In the genomic region with DNA sequence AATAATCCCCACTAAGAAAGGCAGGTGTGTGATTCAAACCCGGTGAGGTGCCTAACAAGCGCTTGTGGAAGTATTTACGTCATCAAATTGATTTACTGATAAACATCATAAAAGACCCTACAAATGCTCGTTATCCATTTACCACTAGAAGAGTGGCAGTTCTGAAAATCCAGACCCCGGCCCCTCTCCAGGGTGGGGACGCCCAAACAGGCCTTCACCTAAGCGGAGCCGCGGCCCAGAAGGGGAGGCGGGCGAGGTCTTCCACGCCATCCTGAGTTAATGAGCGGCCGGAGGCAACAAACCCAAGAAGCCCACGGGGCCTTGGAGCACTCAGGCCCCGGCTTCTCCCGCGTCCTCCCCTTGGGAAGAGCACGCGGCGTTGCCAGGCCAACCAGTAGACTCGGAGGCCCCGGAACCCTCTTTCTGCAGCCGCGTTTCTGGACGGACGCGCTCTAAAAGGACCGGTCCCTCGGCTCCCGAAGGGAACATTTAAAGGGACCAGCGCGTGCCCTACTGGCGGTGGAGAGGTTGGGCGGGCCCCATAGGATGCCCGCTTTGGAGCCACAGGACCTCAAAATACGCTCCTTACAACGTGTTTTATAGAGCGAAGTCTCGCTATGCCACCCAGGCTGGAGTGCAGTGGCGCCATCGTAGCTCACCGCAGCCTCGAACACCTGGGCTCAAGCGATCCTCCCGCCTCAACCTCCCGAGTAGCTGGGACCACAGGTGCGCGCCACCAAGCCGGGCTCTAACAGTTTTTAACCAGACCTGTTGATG, we compare ENCODE assay signal across 8 cellular contexts. TPM values are rescaled to one million over a fixed set of nuclear protein-coding genes. Genes with fewer than 3 reads are reported as not detected.
DNase-seq lines count a peak whose midpoint lies in the region; ATAC-seq, FAIRE-seq and TF ChIP-seq lines count a peak whose summit lies in the region.

No MANE protein-coding gene starts in this region.

- H3K36me3 ChIP-seq in neuron (ENCODE audit: insufficient read depth, low read length) (peaks cover 34% of the 10 kb centered on the region), suprapubic skin (peaks cover 6% of the 10 kb centered on the region)

- DNase-seq in A549 (ENCODE audit: low read depth in 1 of 2, low spot score in 1 of 2) (peak; percentile 91), NCI-H748 treated with DMSO at 0.1 percent for 48 hours (lab: John Stamatoyannopoulos, UW) (peak; percentile 88), glutamatergic neuron (peak; percentile 92), suprapubic skin (ENCODE audit: low spot score in 2 of 2) (peak; percentile 85 to 90)
- peak; percentile 66 for DNase-seq in activated naive CD8-positive, alpha-beta T cell treated with anti-CD3 and anti-CD28 coated beads, Interleukin-2, amount 10 ng/mL, durations not matched to agents 7 days and 5 days

- peaks cover 48% of the 10 kb centered on the region for H3K27me3 Mint-ChIP-seq in activated naive CD8-positive, alpha-beta T cell treated with anti-CD3 and anti-CD28 coated beads, Interleukin-2, amount 10 ng/mL, durations not matched to agents 7 days and 5 days
- H3K27me3 Mint-ChIP-seq in glutamatergic neuron (ENCODE audit: unreplicated experiment) = peaks cover 12% of the 10 kb centered on the region

- H3K27me3 ChIP-seq in neuron (ENCODE audit: insufficient read depth, low read length) (no peaks in the 10 kb centered on the region), suprapubic skin (no peaks in the 10 kb centered on the region)

- ATAC-seq in A549 (peak; percentile 75 to 93), GM19397 (IDR thresholded peaks at IDR 0.05; ENCODE audit: unreplicated experiment) (peak; percentile 48), HG03025 (IDR thresholded peaks at IDR 0.05; ENCODE audit: low FRiP score, unreplicated experiment) (no peak)
- ATAC-seq in activated naive CD8-positive, alpha-beta T cell treated with anti-CD3 and anti-CD28 coated beads, Interleukin-2, amount 10 ng/mL, durations not matched to agents 7 days and 5 days (ENCODE audit: low read depth) = peak; percentile 35

- H3K9me3 ChIP-seq in A549 (no peaks in the 10 kb centered on the region), neuron (ENCODE audit: low read length) (peaks cover 3% of the 10 kb centered on the region), suprapubic skin (no peaks in the 10 kb centered on the region)

- 15% methylated on average over 40 of the region's 50 CpGs for WGBS in A549 (ENCODE audit: missing lambda C conversion rate)
- WGBS in suprapubic skin = 21% methylated on average over 15 of the region's 50 CpGs

- no peak for TF ChIP-seq EP300 in A549 (IDR thresholded peaks at IDR 0.05)
- TF ChIP-seq EP300 in suprapubic skin (IDR thresholded peaks at IDR 0.05) = no peak

- no peak overlapping the region for H2AFZ ChIP-seq in neuron (ENCODE audit: low read depth, low read length)

- H3K4me1 Mint-ChIP-seq in activated naive CD8-positive, alpha-beta T cell treated with anti-CD3 and anti-CD28 coated beads, Interleukin-2, amount 10 ng/mL, durations not matched to agents 7 days and 5 days = peaks cover 9% of the 10 kb centered on the region
- H3K4me1 Mint-ChIP-seq in glutamatergic neuron (ENCODE audit: low read depth, unreplicated experiment) = peaks cover 13% of the 10 kb centered on the region

- POLR2A ChIA-PET in A549 (lab: Yijun Ruan, JAX) = no interaction called here
- POLR2A ChIA-PET in activated naive CD8-positive, alpha-beta T cell treated with anti-CD3 and anti-CD28 coated beads, Interleukin-2, amount 10 ng/mL, durations not matched to agents 7 days and 5 days (lab: Charles Lee) = interaction anchor here (1.1 kb wide), 1 partner anchor 9 kb away, joined by 3 read pairs; no protein-coding TSS in a partner anchor

- CTCF ChIA-PET in A549 (lab: Yijun Ruan, JAX) = interaction anchor here (0.9 to 1.8 kb wide), 6 partner anchors 9 to 362 kb away, joined by 3 to 4 read pairs (median 3); no protein-coding TSS in a partner anchor

- H3K4me2 ChIP-seq in A549 = peak overlapping the region; percentile 90

- no peak; the same call in none of the 2 replicates for TF ChIP-seq POLR2A in A549 (IDR thresholded peaks at IDR 0.05; ENCODE audit: low read length)
- TF ChIP-seq POLR2A in suprapubic skin (IDR thresholded peaks at IDR 0.05) = no peak

- peak overlapping the region; percentile 63 for H3K4me3 ChIP-seq in A549
- peak overlapping the region; percentile 99 for H3K4me3 ChIP-seq in neuron (ENCODE audit: low read length)
- H3K4me3 ChIP-seq in suprapubic skin = peak overlapping the region; percentile 59

- H3K36me3 Mint-ChIP-seq in activated naive CD8-positive, alpha-beta T cell treated with anti-CD3 and anti-CD28 coated beads, Interleukin-2, amount 10 ng/mL, durations not matched to agents 7 days and 5 days = no peaks in the 10 kb centered on the region
- peaks cover 8% of the 10 kb centered on the region for H3K36me3 Mint-ChIP-seq in glutamatergic neuron (ENCODE audit: unreplicated experiment)

- TF ChIP-seq RAD21 in A549 (conservative IDR thresholded peaks at IDR 0.05 in 1 of 2, IDR thresholded peaks at IDR 0.05 in 1 of 2) = peak; percentile 43 to 55; a peak in 4 of 5 replicates

- peak overlapping the region; percentile 72 for H3K4me3 Mint-ChIP-seq in activated naive CD8-positive, alpha-beta T cell treated with anti-CD3 and anti-CD28 coated beads, Interleukin-2, amount 10 ng/mL, durations not matched to agents 7 days and 5 days
- H3K4me3 Mint-ChIP-seq in glutamatergic neuron (ENCODE audit: unreplicated experiment) = peak overlapping the region; percentile 98

- peak overlapping the region; percentile 86 to 91 for H3K27ac ChIP-seq in A549
- peak overlapping the region; percentile 60 for H3K27ac ChIP-seq in suprapubic skin

- peaks cover 32% of the 10 kb centered on the region for H3K4me1 ChIP-seq in A549
- H3K4me1 ChIP-seq in neuron (ENCODE audit: insufficient read depth, low read length) = peaks cover 24% of the 10 kb centered on the region
- H3K4me1 ChIP-seq in suprapubic skin = peaks cover 45% of the 10 kb centered on the region

- peak; percentile 22; the same call in 1 of the 3 replicates for TF ChIP-seq CTCF in A549 (IDR thresholded peaks at IDR 0.05)
- TF ChIP-seq CTCF in glutamatergic neuron (IDR thresholded peaks at IDR 0.05; ENCODE audit: partially characterized antibody, unreplicated experiment) = no peak
- peak in 1 of 2 donors; percentile 36 for TF ChIP-seq CTCF in suprapubic skin (IDR thresholded peaks at IDR 0.05)

- no peak for FAIRE-seq in A549 (lab: Jason Lieb, UNC)

- H3K27ac Mint-ChIP-seq in activated naive CD8-positive, alpha-beta T cell treated with anti-CD3 and anti-CD28 coated beads, Interleukin-2, amount 10 ng/mL, durations not matched to agents 7 days and 5 days = no peak overlapping the region
- H3K27ac Mint-ChIP-seq in glutamatergic neuron (ENCODE audit: unreplicated experiment) = peak overlapping the region; percentile 72

- H3K9me3 Mint-ChIP-seq in activated naive CD8-positive, alpha-beta T cell treated with anti-CD3 and anti-CD28 coated beads, Interleukin-2, amount 10 ng/mL, durations not matched to agents 7 days and 5 days = no peaks in the 10 kb centered on the region
- peaks cover 8% of the 10 kb centered on the region for H3K9me3 Mint-ChIP-seq in glutamatergic neuron (ENCODE audit: unreplicated experiment)

TF ChIP-seq in A549, 52 proteins besides CTCF, POLR2A, EP300 and RAD21 (continues in another document):
- TF ChIP-seq HOXB13 (CRISPR knock-in tag; IDR thresholded peaks at IDR 0.05; ENCODE audit: low read depth) = peak; percentile 79
- TF ChIP-seq ZSCAN20 (CRISPR knock-in tag; IDR thresholded peaks at IDR 0.05) = no peak
- no peak for TF ChIP-seq HEYL (CRISPR knock-in tag; IDR thresholded peaks at IDR 0.05)
- TF ChIP-seq NR3C1 (IDR thresholded peaks at IDR 0.05) = no peak
- TF ChIP-seq HOXB5 (CRISPR knock-in tag; IDR thresholded peaks at IDR 0.05) = 0 out of 2 replicates have a peak, but pooled peaks have one; percentile 78
- TF ChIP-seq HDAC2 (IDR thresholded peaks at IDR 0.05) = no peak
- TF ChIP-seq FOSB (CRISPR knock-in tag; IDR thresholded peaks at IDR 0.05) = no peak
- 0 out of 2 replicates have a peak, but pooled peaks have one; percentile 33 for TF ChIP-seq KDM1A (IDR thresholded peaks at IDR 0.05; ENCODE audit: low read depth)
- no peak for TF ChIP-seq EHMT2 (IDR thresholded peaks at IDR 0.05; ENCODE audit: low read depth)
- TF ChIP-seq ESRRA (IDR thresholded peaks at IDR 0.05; ENCODE audit: borderline replicate concordance, low read length) = no peak

RNA-seq across cellular contexts. Expression of a gene that starts 3.5 kb away (rescaled TPM):
- polyA plus RNA-seq in A549 (2011; rRNA removed) (8.3 and 9.8 TPM in 2 replicates), A549 (2017; fragmentation: RNase III; extraction: RNeasy Plus Mini Kit Qiagen cat#74134 plus additional on column Dnase treatment) (6.0 to 7.2 TPM (median 6.5 TPM) in 3 replicates)
- polyA plus RNA-seq in A549 (2012; cell fraction: cytosol; rRNA removed) = 2.6 and 3.5 TPM in 2 replicates
- polyA plus RNA-seq in A549 (2012; cell fraction: nucleus; rRNA removed) = 7.3 TPM in 2 replicates
- 10.3 and 12.7 TPM in 2 replicates for polyA minus RNA-seq in A549 (2011; rRNA and poly(A)+ RNA removed)
- not detected for total RNA-seq in activated naive CD8-positive, alpha-beta T cell treated with anti-CD3 and anti-CD28 coated beads, Interleukin-2, amount 10 ng/mL, durations not matched to agents 7 days and 5 days
- total RNA-seq in glutamatergic neuron (ENCODE audit: unreplicated experiment) (63.0 TPM), suprapubic skin (10 to 100 TPM; 33.2 to 71.1 (median 39.9) TPM)

RNA-seq across cellular contexts. Expression of a gene that starts 11.6 kb away (rescaled TPM):
- polyA plus RNA-seq in A549 (2011; rRNA removed) = 141 and 194 TPM in 2 replicates
- polyA plus RNA-seq in A549 (2012; cell fraction: cytosol; rRNA removed) = 66.2 and 70.1 TPM in 2 replicates
- polyA plus RNA-seq in A549 (2012; cell fraction: nucleus; rRNA removed) = 46.8 and 61.2 TPM in 2 replicates
- polyA plus RNA-seq in A549 (2017; fragmentation: RNase III; extraction: RNeasy Plus Mini Kit Qiagen cat#74134 plus additional on column Dnase treatment) = 64.5 to 73.3 TPM (median 68.1 TPM) in 3 replicates
- polyA minus RNA-seq in A549 (2011; rRNA and poly(A)+ RNA removed) = 160 and 171 TPM in 2 replicates
- 10 to 100 TPM; 43.3 to 46.8 TPM for total RNA-seq in activated naive CD8-positive, alpha-beta T cell treated with anti-CD3 and anti-CD28 coated beads, Interleukin-2, amount 10 ng/mL, durations not matched to agents 7 days and 5 days
- total RNA-seq in glutamatergic neuron (ENCODE audit: unreplicated experiment) = 59.6 TPM
- 10 to 100 TPM; 49.2 to 83.6 (median 59.9) TPM for total RNA-seq in suprapubic skin

Comparison
In these comparisons a context has a peak if more than half of its experiments do, and no peak if none do; other contexts are left out.
1. RNA of a gene that starts 3.5 kb away (total RNA-seq): 63.0 TPM in glutamatergic neuron (single experiment) and 33.2 to 71.1 TPM in suprapubic skin; not detected in activated naive CD8-positive, alpha-beta T cell treated with anti-CD3 and anti-CD28 coated beads, Interleukin-2, amount 10 ng/mL, durations not matched to agents 7 days and 5 days; every median in the first group is over 10 times any median in the second.
2. Peak in every context shown above with its lines, with median percentiles within 50 percentile points of each other: DNase-seq and H3K4me3 ChIP-seq.